In the genomic region with DNA sequence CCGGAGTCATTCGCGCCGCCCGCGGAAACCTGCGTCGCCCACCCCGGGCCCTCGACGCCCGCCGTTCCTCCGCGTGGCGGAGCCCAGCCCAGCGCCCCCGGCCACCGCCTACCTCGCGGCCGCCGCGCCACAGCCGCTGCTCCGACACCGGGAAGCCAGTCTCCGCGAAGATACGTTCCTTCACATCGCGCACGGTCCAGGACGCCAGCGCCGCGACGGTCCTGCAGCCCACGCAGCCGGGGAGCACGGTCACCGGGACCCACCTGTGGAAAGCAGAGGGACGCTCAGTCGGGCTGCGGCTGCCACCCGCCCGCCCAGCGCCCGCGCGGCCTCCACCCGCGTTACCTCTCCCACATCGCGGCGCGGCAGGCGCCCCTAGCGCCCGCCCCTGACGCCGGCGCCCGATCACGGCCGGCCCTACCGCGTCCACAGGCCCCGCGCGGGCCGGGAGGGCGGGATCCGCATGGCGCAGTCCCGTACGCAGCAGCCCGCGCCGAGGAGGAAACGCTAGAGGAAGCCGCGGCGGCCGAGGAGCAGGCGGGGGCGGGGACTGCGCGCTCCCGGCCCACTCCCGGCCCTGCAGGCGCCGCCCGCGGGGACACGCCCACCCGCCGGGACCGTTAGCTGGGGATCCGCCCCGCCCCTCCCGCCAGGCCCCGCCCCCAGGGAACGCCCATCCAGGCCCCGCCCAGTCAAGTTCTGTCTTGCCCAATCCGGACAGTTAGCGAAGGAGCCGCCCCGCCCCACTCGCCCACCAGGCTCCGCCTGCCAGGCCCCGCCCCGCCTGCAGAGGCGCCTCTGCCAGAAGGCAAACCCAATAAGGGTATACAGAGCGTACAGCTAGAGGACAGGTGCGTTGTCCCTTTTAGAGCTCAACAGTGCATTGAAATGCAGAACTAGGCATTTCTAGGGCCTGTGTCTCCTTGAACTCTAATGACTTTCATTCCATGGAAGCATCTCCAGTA, we compare ENCODE assay signal across 8 cellular contexts. TPM values are rescaled to one million over a fixed set of nuclear protein-coding genes. Genes with fewer than 3 reads are reported as not detected.
DNase-seq lines count a peak whose midpoint lies in the region; ATAC-seq and TF ChIP-seq lines count a peak whose summit lies in the region.

No MANE protein-coding gene starts in this region.

- peak; percentile 91 for ATAC-seq in GM19023 (IDR thresholded peaks at IDR 0.05; ENCODE audit: unreplicated experiment)
- peak; percentile 82 for ATAC-seq in HG03196 (IDR thresholded peaks at IDR 0.05; ENCODE audit: unreplicated experiment)

- peak overlapping the region; percentile 65 for H3K4me3 ChIP-seq in AG09309 (ENCODE audit: control insufficient read depth, low read depth, low read length)

- no peak for TF ChIP-seq CTCF in AG09309 (IDR thresholded peaks at IDR 0.05; ENCODE audit: control insufficient read depth, insufficient read depth, low read depth, low read length, missing control alignments)

- peak; percentile 68 for DNase-seq in AG09309 (ENCODE audit: low read depth)
- peak; percentile 21 for DNase-seq in NCI-H345 treated with DMSO at 0.1 percent for 48 hours (lab: John Stamatoyannopoulos, UW; ENCODE audit: unreplicated experiment)
- DNase-seq in activated CD4-positive, CD25-positive, alpha-beta regulatory T cell treated with anti-CD3 and anti-CD28 coated beads, Interleukin-2, amount 50 U/mL, for 72 hours = peak; percentile 94
- peak; percentile 98 for DNase-seq in cerebellum (ENCODE audit: low spot score)
- peak; percentile 87 for DNase-seq in kidney glomerular epithelial cell (lab: John Stamatoyannopoulos, UW)
- DNase-seq in stimulated activated CD4-positive, alpha-beta T cell treated with anti-CD3 and anti-CD28 coated beads, Interleukin-15, amount 100 ng/mL, for 48 hours (ENCODE audit: low read depth in 2 of 2) = peak; percentile 95

RNA-seq across cellular contexts. Expression of gene SACS, which starts 58.2 kb away (rescaled TPM):
- 103 TPM for total RNA-seq in cerebellum

Comparison
In these comparisons a context has a peak if more than half of its experiments do, and no peak if none do; other contexts are left out.
1. Peak in every context shown above with its lines: DNase-seq, ATAC-seq and H3K4me3 ChIP-seq.
2. DNase-seq: peak in every context shown above with its lines; median percentile 98 in cerebellum; 95 in stimulated activated CD4-positive, alpha-beta T cell treated with anti-CD3 and anti-CD28 coated beads, Interleukin-15, amount 100 ng/mL, for 48 hours; 94 in activated CD4-positive, CD25-positive, alpha-beta regulatory T cell treated with anti-CD3 and anti-CD28 coated beads, Interleukin-2, amount 50 U/mL, for 72 hours; 87 in kidney glomerular epithelial cell; 68 in AG09309; 21 in NCI-H345 treated with DMSO at 0.1 percent for 48 hours.